ENCODE assay signal across 8 cellular contexts in genomic region chr6:28657367-28657755, GRCh38.
A peak's percentile ranks its signal among the peaks of the same experiment; 100 is the strongest.
DNase-seq lines count a peak whose midpoint lies in the region; ATAC-seq and TF ChIP-seq lines count a peak whose summit lies in the region.

No MANE protein-coding gene starts in this region.

- H2BK20ac ChIP-seq in IMR-90 (ENCODE audit: low read depth, low read length): no peak overlapping the region

- no peak overlapping the region for H4K8ac ChIP-seq in IMR-90 (ENCODE audit: low read depth in 2 of 2, low read length in 2 of 2)

- no peak overlapping the region for H4K5ac ChIP-seq in IMR-90 (ENCODE audit: low read depth, low read length)

- H4K20me1 ChIP-seq in BLaER1 (no peaks in the 10 kb centered on the region), IMR-90 (ENCODE audit: insufficient read depth, low read length) (no peaks in the 10 kb centered on the region)

- 0% methylated on average over 4 of the region's 10 CpGs; no CpG with 5 or more reads in 1 of the 2 experiments for WGBS in IMR-90 (ENCODE audit: extremely low coverage in 2 of 2, insufficient read length in 1 of 2), 2 experiments

- H3K27me3 ChIP-seq in BLaER1 (peaks cover 31% of the 10 kb centered on the region), IMR-90 (ENCODE audit: control insufficient read depth, insufficient read depth, low read length) (peaks cover 3% of the 10 kb centered on the region; the same call in 1 of the 2 replicates), breast epithelium (peaks cover 0 to 30% of the 10 kb centered on the region in 2 donors)

- no peaks in the 10 kb centered on the region for H3K9me1 ChIP-seq in IMR-90 (ENCODE audit: insufficient read depth, low read length)

- no peaks in the 10 kb centered on the region for H3K36me3 Mint-ChIP-seq in natural killer cell treated with Interleukin-12 subunit alpha and Interleukin-12 subunit beta and Interleukin-15 and Interleukin-18, amount 100 ng/mL, for 72 hours

- intact Hi-C loops in IMR-90 (cut with micrococcal nuclease): loop anchor here (5.0 kb wide), 1 partner anchor 50 kb away; no protein-coding TSS in a partner anchor
- intact Hi-C loops in breast epithelium (cut with DNase I; ENCODE audit: low total_unique reads): loop anchor here (5.0 kb wide), 1 partner anchor 210 kb away; no protein-coding TSS in a partner anchor

- no peak overlapping the region for H3K14ac ChIP-seq in IMR-90 (replicated peaks; ENCODE audit: low read depth, low read length)

- H2AK9ac ChIP-seq in IMR-90 (replicated peaks; ENCODE audit: low read depth, low read length, poor library complexity): no peak overlapping the region

- H3K4me2 ChIP-seq in BLaER1 (peak overlapping the region; percentile 88), IMR-90 (ENCODE audit: low read depth, low read length) (peak overlapping the region; percentile 86)

- H3K4me1 ChIP-seq in BLaER1 (peaks cover 23% of the 10 kb centered on the region), IMR-90 (ENCODE audit: control insufficient read depth, insufficient read depth, low read length) (no peaks in the 10 kb centered on the region), breast epithelium (no peaks in the 10 kb centered on the region)

- H2BK15ac ChIP-seq in IMR-90 (ENCODE audit: low read depth, low read length): no peak overlapping the region

- H3K56ac ChIP-seq in IMR-90 (ENCODE audit: extremely low read depth, insufficient read depth, low read length): no peak overlapping the region

- H2BK5ac ChIP-seq in IMR-90 (ENCODE audit: low read depth, low read length, poor library complexity, severe bottlenecking): no peak overlapping the region

- no peak overlapping the region for H2BK120ac ChIP-seq in IMR-90 (ENCODE audit: low read depth, low read length)

- H3K79me1 ChIP-seq in IMR-90 (ENCODE audit: low read depth in 1 of 2, low read length in 2 of 2): no peaks in the 10 kb centered on the region

- H3K4ac ChIP-seq in IMR-90 (ENCODE audit: low read depth, low read length): no peak overlapping the region

- H2AK5ac ChIP-seq in IMR-90 (ENCODE audit: low read depth, low read length): no peak overlapping the region

- no peak overlapping the region for H3K18ac ChIP-seq in IMR-90 (ENCODE audit: low read depth, low read length)

- no TSS peak for BruUV-seq in IMR-90 (replicated peaks; lab: Mats Ljungman, UMichigan)

- TF ChIP-seq RAD21 in IMR-90 (IDR thresholded peaks at IDR 0.05; ENCODE audit: low read length): no peak

- no peak overlapping the region for H3K27ac Mint-ChIP-seq in natural killer cell treated with Interleukin-12 subunit alpha and Interleukin-12 subunit beta and Interleukin-15 and Interleukin-18, amount 100 ng/mL, for 72 hours

- TF ChIP-seq CTCF in IMR-90 (conservative IDR thresholded peaks at IDR 0.05; ENCODE audit: low read depth, low read length): no peak
- no peak for TF ChIP-seq CTCF in breast epithelium (IDR thresholded peaks at IDR 0.05)

- H3K9me3 Mint-ChIP-seq in natural killer cell treated with Interleukin-12 subunit alpha and Interleukin-12 subunit beta and Interleukin-15 and Interleukin-18, amount 100 ng/mL, for 72 hours: no peaks in the 10 kb centered on the region

- H4K91ac ChIP-seq in IMR-90 (ENCODE audit: insufficient read depth, low read depth, low read length): no peak overlapping the region

- H3K27me3 Mint-ChIP-seq in natural killer cell treated with Interleukin-12 subunit alpha and Interleukin-12 subunit beta and Interleukin-15 and Interleukin-18, amount 100 ng/mL, for 72 hours: peaks cover 49 to 62% of the 10 kb centered on the region in 2 donors

- no peak overlapping the region for H3K27ac ChIP-seq in BLaER1
- no peak overlapping the region for H3K27ac ChIP-seq in IMR-90 (ENCODE audit: insufficient read depth, low read length)
- H3K27ac ChIP-seq in breast epithelium: no peak overlapping the region

- CTCF ChIA-PET in IMR-90 (lab: Yijun Ruan, JAX): no interaction called here

- no peak overlapping the region for H2AFZ ChIP-seq in IMR-90 (replicated peaks; ENCODE audit: low read length, poor library complexity)

- ATAC-seq in IMR-90 (ENCODE audit: low read depth) (no peak), GM21737 (IDR thresholded peaks at IDR 0.05; ENCODE audit: unreplicated experiment) (no peak), GM21528 (IDR thresholded peaks at IDR 0.05; ENCODE audit: low FRiP score, unreplicated experiment) (no peak)
- no peak for ATAC-seq in natural killer cell treated with Interleukin-12 subunit alpha and Interleukin-12 subunit beta and Interleukin-15 and Interleukin-18, amount 100 ng/mL, for 72 hours

- peak overlapping the region; percentile 52 for H3K4me3 Mint-ChIP-seq in natural killer cell treated with Interleukin-12 subunit alpha and Interleukin-12 subunit beta and Interleukin-15 and Interleukin-18, amount 100 ng/mL, for 72 hours

- no peak overlapping the region for H3K23ac ChIP-seq in IMR-90 (ENCODE audit: low read depth, low read length)

- dilution Hi-C loops in IMR-90 (cut with HindIII; ENCODE audit: low sequenced_read_pairs, unreplicated experiment): no loop called here

- no peak for TF ChIP-seq POLR2A in IMR-90 (IDR thresholded peaks at IDR 0.05; ENCODE audit: low read depth, low read length)
- TF ChIP-seq POLR2A in breast epithelium (IDR thresholded peaks at IDR 0.05): no peak

- POLR2A ChIA-PET in IMR-90 (lab: Charles Lee; ENCODE audit: unreplicated experiment): no interaction called here

- in situ Hi-C loops in IMR-90 (cut with MboI; ENCODE audit: low sequenced_read_pairs): no loop called here

- peaks cover 17 to 21% of the 10 kb centered on the region in 2 donors for H3K4me1 Mint-ChIP-seq in natural killer cell treated with Interleukin-12 subunit alpha and Interleukin-12 subunit beta and Interleukin-15 and Interleukin-18, amount 100 ng/mL, for 72 hours (ENCODE audit: low read depth in 2 of 2)

- H3K9me3 ChIP-seq in BLaER1 (no peaks in the 10 kb centered on the region), IMR-90 (ENCODE audit: control insufficient read depth, insufficient read depth, low read length) (no peaks in the 10 kb centered on the region), breast epithelium (no peaks in the 10 kb centered on the region)

- no peaks in the 10 kb centered on the region for H3K36me3 ChIP-seq in BLaER1
- no peaks in the 10 kb centered on the region for H3K36me3 ChIP-seq in IMR-90 (ENCODE audit: control insufficient read depth, insufficient read depth, low read length)
- no peaks in the 10 kb centered on the region for H3K36me3 ChIP-seq in breast epithelium

- H3K4me3 ChIP-seq in BLaER1 (peak overlapping the region; percentile 67), IMR-90 (ENCODE audit: insufficient read depth, low read depth, low read length) (peak overlapping the region; percentile 23; the same call in 1 of the 2 replicates), breast epithelium (peak overlapping the region; percentile 32 to 65 (median 44))

- H3K9ac ChIP-seq in BLaER1: no peak overlapping the region
- no peak overlapping the region for H3K9ac ChIP-seq in IMR-90 (ENCODE audit: low read depth, low read length)

- DNase-seq in IMR-90 (no peak), breast epithelium (ENCODE audit: low spot score in 2 of 2) (no peak), GM03348 (ENCODE audit: low spot score) (no peak), COLO829 (ENCODE audit: low spot score) (no peak)
- no peak for DNase-seq in natural killer cell treated with Interleukin-12 subunit alpha and Interleukin-12 subunit beta and Interleukin-15 and Interleukin-18, amount 100 ng/mL, for 72 hours (ENCODE audit: low spot score)

TF ChIP-seq in IMR-90, 13 proteins besides CTCF, POLR2A, EP300 and RAD21:
- TF ChIP-seq NFE2L2 (IDR thresholded peaks at IDR 0.05; ENCODE audit: low read depth, low read length) (no peak), RCOR1 (IDR thresholded peaks at IDR 0.05; ENCODE audit: insufficient replicate concordance, low read length) (no peak), CEBPB (IDR thresholded peaks at IDR 0.05; ENCODE audit: low read depth, low read length) (no peak), USF2 (IDR thresholded peaks at IDR 0.05; ENCODE audit: low read depth, low read length) (no peak), MXI1 (IDR thresholded peaks at IDR 0.05; ENCODE audit: borderline replicate concordance, low read depth, low read length) (no peak)
